Comparison of ENCODE assay signal across 24 cellular contexts in genomic region chr6:125008957-125009356, GRCh38. TPM values are rescaled to one million over a fixed set of nuclear protein-coding genes. Genes with fewer than 3 reads are reported as not detected.
DNase-seq lines count a peak whose midpoint lies in the region; ATAC-seq, FAIRE-seq and TF ChIP-seq lines count a peak whose summit lies in the region.
"Had no signal": no experiment of that assay in that cellular context is flagged by ENCODE, and none has a peak within 500 bp of the region (broad histone marks: within the 10 kb centered on the region; RNA-seq: fewer than 3 reads in every experiment).

No MANE protein-coding gene starts in this region.

- H3K36me3 ChIP-seq in osteoblast (ENCODE audit: insufficient read depth, low read length): peaks cover 3% of the 10 kb centered on the region
- H3K36me3 ChIP-seq: MG63 had no signal

- no peaks in the 10 kb centered on the region for H3K27me3 Mint-ChIP-seq in chondrocyte (ENCODE audit: low read depth)
- H3K27me3 Mint-ChIP-seq: CD4-positive, alpha-beta T cell; IgD-negative memory B cell had no signal

- no peak for ATAC-seq in A549
- ATAC-seq in GM21381 (IDR thresholded peaks at IDR 0.05; ENCODE audit: unreplicated experiment): no peak
- no peak for ATAC-seq in HG03442 (IDR thresholded peaks at IDR 0.05; ENCODE audit: unreplicated experiment)
- no peak for ATAC-seq in HG02610 (IDR thresholded peaks at IDR 0.05; ENCODE audit: unreplicated experiment)

- no peaks in the 10 kb centered on the region for H3K27me3 ChIP-seq in osteoblast (ENCODE audit: insufficient read depth, low read length)
- H3K27me3 ChIP-seq: MG63 had no signal

- peak overlapping the region; percentile 87 for H3K27ac Mint-ChIP-seq in chondrocyte (ENCODE audit: unreplicated experiment)
- H3K27ac Mint-ChIP-seq: CD4-positive, alpha-beta T cell; IgD-negative memory B cell had no signal

- H3K4me1 Mint-ChIP-seq in chondrocyte (ENCODE audit: low read depth): peaks cover 60% of the 10 kb centered on the region
- H3K4me1 Mint-ChIP-seq: IgD-negative memory B cell had no signal

- TF ChIP-seq CTCF in A549 (IDR thresholded peaks at IDR 0.05) (no peak), chondrocyte (IDR thresholded peaks at IDR 0.05) (no peak), osteoblast (IDR thresholded peaks at IDR 0.05; ENCODE audit: extremely low read depth, low read depth, low read length) (no peak)

- TF ChIP-seq EP300 in A549 (IDR thresholded peaks at IDR 0.05): no peak

- no peak overlapping the region for H3K4me3 ChIP-seq in A549
- H3K4me3 ChIP-seq in osteoblast (ENCODE audit: insufficient read depth, low read length): no peak overlapping the region
- H3K4me3 ChIP-seq: MG63 had no signal

- no peaks in the 10 kb centered on the region for H3K9me3 ChIP-seq in A549
- no peaks in the 10 kb centered on the region for H3K9me3 ChIP-seq in osteoblast (ENCODE audit: low read depth, low read length)
- H3K9me3 ChIP-seq: Caco-2, MG63 had no signal

- POLR2A ChIA-PET in A549 (lab: Yijun Ruan, JAX): no interaction called here

- H3K4me1 ChIP-seq in A549 (peaks cover 83% of the 10 kb centered on the region), osteoblast (ENCODE audit: insufficient read depth, low read length) (peaks cover 33% of the 10 kb centered on the region)
- H3K4me1 ChIP-seq: Caco-2 had no signal

- H3K4me2 ChIP-seq in A549: peak overlapping the region; percentile 39
- no peak overlapping the region for H3K4me2 ChIP-seq in osteoblast (ENCODE audit: insufficient read depth, low read length)

- WGBS in A549 (ENCODE audit: missing lambda C conversion rate): 76% methylated on average over 1 of the region's 1 CpG

- peaks cover 2% of the 10 kb centered on the region for H3K9me3 Mint-ChIP-seq in chondrocyte (ENCODE audit: low read depth)
- H3K9me3 Mint-ChIP-seq: HFFc6 had no signal

- DNase-seq in A549 (ENCODE audit: low read depth in 1 of 2, low spot score in 1 of 2): no peak
- peak; percentile 70 for DNase-seq in NCI-H2227 treated with DMSO at 0.1 percent for 48 hours (lab: John Stamatoyannopoulos, UW)
- no peak for DNase-seq in chondrocyte (ENCODE audit: low spot score)
- DNase-seq in osteoblast (ENCODE audit: insufficient read length, low spot score, missing footprints): no peak
- DNase-seq in activated T-cell treated with anti-CD3 and anti-CD28 coated beads for 4 hours: no peak
- DNase-seq: 8988T; Caco-2; CD4-positive, alpha-beta T cell; DMS53; Karpas-422; MG63; NCI-H1092; NCI-H146; NCI-H2029 treated with DMSO at 0.1 percent for 48 hours; NCI-H510A treated with DMSO at 0.1 percent for 48 hours; NCI-H82; SHP77 treated with DMSO at 0.1 percent for 48 hours had no signal

- CTCF ChIA-PET in A549 (lab: Yijun Ruan, JAX): interaction anchor here (1.0 kb wide), 1 partner anchor 267 kb away, joined by 3 read pairs; no protein-coding TSS in a partner anchor

- TF ChIP-seq RAD21 in A549 (conservative IDR thresholded peaks at IDR 0.05 in 1 of 2, IDR thresholded peaks at IDR 0.05 in 1 of 2): no peak

- TF ChIP-seq POLR2A in A549 (IDR thresholded peaks at IDR 0.05; ENCODE audit: low read length): no peak

- peaks cover 5% of the 10 kb centered on the region for H3K36me3 Mint-ChIP-seq in chondrocyte (ENCODE audit: low read depth)
- H3K36me3 Mint-ChIP-seq: IgD-negative memory B cell had no signal

- FAIRE-seq in A549 (lab: Jason Lieb, UNC): no peak
- FAIRE-seq: GM12891, H54 had no signal

- no peak overlapping the region for H3K4me3 Mint-ChIP-seq in chondrocyte (ENCODE audit: unreplicated experiment)
- H3K4me3 Mint-ChIP-seq: CD4-positive, alpha-beta T cell; IgD-negative memory B cell had no signal

- H3K27ac ChIP-seq in A549: peak overlapping the region; percentile 65 to 78
- peak overlapping the region; percentile 25 for H3K27ac ChIP-seq in osteoblast (ENCODE audit: low read depth, low read length)

- H4K20me1 ChIP-seq in osteoblast (ENCODE audit: insufficient read depth, low read length): peaks cover 5% of the 10 kb centered on the region

- no peak overlapping the region for H2AFZ ChIP-seq in osteoblast (ENCODE audit: low read length)

- peaks cover 21% of the 10 kb centered on the region for H3K79me2 ChIP-seq in osteoblast (ENCODE audit: insufficient read depth, low read length)

TF ChIP-seq in A549, 52 proteins besides CTCF, POLR2A, EP300 and RAD21 (continues in another document):
- TF ChIP-seq KDM1A (IDR thresholded peaks at IDR 0.05; ENCODE audit: low read depth) (no peak), ATOH8 (CRISPR knock-in tag; IDR thresholded peaks at IDR 0.05; ENCODE audit: low read depth) (no peak), ZFP36 (IDR thresholded peaks at IDR 0.05; ENCODE audit: borderline replicate concordance, partially characterized antibody) (no peak), ELK1 (IDR thresholded peaks at IDR 0.05; ENCODE audit: low read depth, low read length) (no peak), REST (IDR thresholded peaks at IDR 0.05) (no peak), USF2 (IDR thresholded peaks at IDR 0.05) (no peak), NR3C1 (IDR thresholded peaks at IDR 0.05) (no peak), HOXA7 (CRISPR knock-in tag; IDR thresholded peaks at IDR 0.05) (no peak), BHLHE40 (IDR thresholded peaks at IDR 0.05; ENCODE audit: low read depth, low read length) (no peak), RNF2 (IDR thresholded peaks at IDR 0.05; ENCODE audit: borderline replicate concordance, low read depth) (no peak), HEYL (CRISPR knock-in tag; IDR thresholded peaks at IDR 0.05) (no peak), MYC (IDR thresholded peaks at IDR 0.05; ENCODE audit: borderline replicate concordance, low read length) (no peak), FOXS1 (CRISPR knock-in tag; IDR thresholded peaks at IDR 0.05) (no peak), ZNF302 (CRISPR knock-in tag; IDR thresholded peaks at IDR 0.05) (no peak), JUN (IDR thresholded peaks at IDR 0.05) (no peak), JUNB (IDR thresholded peaks at IDR 0.05) (no peak), KDM5A (IDR thresholded peaks at IDR 0.05) (no peak), FOSB (CRISPR knock-in tag; IDR thresholded peaks at IDR 0.05) (no peak)

RNA-seq across cellular contexts. Expression of gene RNF217, which starts 46.7 kb away (rescaled TPM):
- polyA plus RNA-seq in A549 (2011; rRNA removed) (20.0 and 22.3 TPM in 2 replicates), A549 (2017; fragmentation: RNase III; extraction: RNeasy Plus Mini Kit Qiagen cat#74134 plus additional on column Dnase treatment) (4.7 to 9.9 TPM (median 5.7 TPM) in 3 replicates)
- polyA plus RNA-seq in A549 (2012; cell fraction: cytosol; rRNA removed): 4.9 and 5.0 TPM in 2 replicates
- 3.7 and 6.1 TPM in 2 replicates for polyA plus RNA-seq in A549 (2012; cell fraction: nucleus; rRNA removed)
- polyA minus RNA-seq in A549 (2011; rRNA and poly(A)+ RNA removed): 40.8 and 46.5 TPM in 2 replicates
- total RNA-seq in chondrocyte (51.5 to 72.5 TPM (median 54.6 TPM) in 3 replicates), osteoblast (22.8 and 24.8 TPM in 2 replicates)
- polyA plus RNA-seq: IgD-negative memory B cell had no signal
